Comparison of ENCODE assay signal across 8 cellular contexts in genomic region chr6:114747995-114748625, GRCh38.
DNase-seq lines count a peak whose midpoint lies in the region; ATAC-seq lines count a peak whose summit lies in the region.

No MANE protein-coding gene starts in this region.

- H3K27me3 Mint-ChIP-seq in stimulated activated naive B cell treated with anti-CD40 and anti-IgM and Interleukin-4, amounts not matched to agents 10 μg/mL and 1 μg/mL and 100 μg/mL, for 72 hours = no peaks in the 10 kb centered on the region

- H3K4me3 Mint-ChIP-seq in stimulated activated naive B cell treated with anti-CD40 and anti-IgM and Interleukin-4, amounts not matched to agents 10 μg/mL and 1 μg/mL and 100 μg/mL, for 72 hours = no peak overlapping the region

- H3K27ac Mint-ChIP-seq in stimulated activated naive B cell treated with anti-CD40 and anti-IgM and Interleukin-4, amounts not matched to agents 10 μg/mL and 1 μg/mL and 100 μg/mL, for 72 hours = no peak overlapping the region

- no peaks in the 10 kb centered on the region for H3K9me3 Mint-ChIP-seq in stimulated activated naive B cell treated with anti-CD40 and anti-IgM and Interleukin-4, amounts not matched to agents 10 μg/mL and 1 μg/mL and 100 μg/mL, for 72 hours

- DNase-seq in D341Med (ENCODE audit: low spot score) = peak; percentile 22
- DNase-seq in NCI-H146 (lab: John Stamatoyannopoulos, UW) = peak; percentile 42
- DNase-seq in amniotic epithelial cell (ENCODE audit: low read depth) = peak; percentile 26
- peak; percentile 77 for DNase-seq in inferior parietal cortex (ENCODE audit: extremely low spot score)
- DNase-seq in stimulated activated naive CD8-positive, alpha-beta T cell treated with anti-CD3 and anti-CD28 coated beads, Interleukin-15, Interleukin-2, amounts not matched to agents 100 U/mL and 50 U/mL, for 24 hours = peak; percentile 38
- DNase-seq in stimulated activated naive B cell treated with anti-CD40 and anti-IgM and Interleukin-4, amounts not matched to agents 10 μg/mL and 1 μg/mL and 100 μg/mL, for 72 hours = no peak
- no peak for DNase-seq in germinal center (ENCODE audit: low spot score)

- no peaks in the 10 kb centered on the region for H3K4me1 Mint-ChIP-seq in stimulated activated naive B cell treated with anti-CD40 and anti-IgM and Interleukin-4, amounts not matched to agents 10 μg/mL and 1 μg/mL and 100 μg/mL, for 72 hours

- no peaks in the 10 kb centered on the region for H3K36me3 Mint-ChIP-seq in stimulated activated naive B cell treated with anti-CD40 and anti-IgM and Interleukin-4, amounts not matched to agents 10 μg/mL and 1 μg/mL and 100 μg/mL, for 72 hours

- peak; percentile 73 for ATAC-seq in GM19351 (IDR thresholded peaks at IDR 0.05; ENCODE audit: unreplicated experiment)
- ATAC-seq in stimulated activated naive CD8-positive, alpha-beta T cell treated with anti-CD3 and anti-CD28 coated beads, Interleukin-15, Interleukin-2, amounts not matched to agents 100 U/mL and 50 U/mL, for 24 hours = no peak
- ATAC-seq in stimulated activated naive B cell treated with anti-CD40 and anti-IgM and Interleukin-4, amounts not matched to agents 10 μg/mL and 1 μg/mL and 100 μg/mL, for 72 hours (replicated peaks) = no peak

Comparison
In these comparisons a context has a peak if more than half of its experiments do, and no peak if none do; other contexts are left out.
1. DNase-seq: peak in D341Med (single experiment), NCI-H146 (single experiment), amniotic epithelial cell (single experiment), inferior parietal cortex (single experiment) and stimulated activated naive CD8-positive, alpha-beta T cell treated with anti-CD3 and anti-CD28 coated beads, Interleukin-15, Interleukin-2, amounts not matched to agents 100 U/mL and 50 U/mL, for 24 hours (single experiment); none in stimulated activated naive B cell treated with anti-CD40 and anti-IgM and Interleukin-4, amounts not matched to agents 10 μg/mL and 1 μg/mL and 100 μg/mL, for 72 hours (single experiment) and germinal center (single experiment).